Comparison of ENCODE assay signal across 28 cellular contexts in the genomic region with DNA sequence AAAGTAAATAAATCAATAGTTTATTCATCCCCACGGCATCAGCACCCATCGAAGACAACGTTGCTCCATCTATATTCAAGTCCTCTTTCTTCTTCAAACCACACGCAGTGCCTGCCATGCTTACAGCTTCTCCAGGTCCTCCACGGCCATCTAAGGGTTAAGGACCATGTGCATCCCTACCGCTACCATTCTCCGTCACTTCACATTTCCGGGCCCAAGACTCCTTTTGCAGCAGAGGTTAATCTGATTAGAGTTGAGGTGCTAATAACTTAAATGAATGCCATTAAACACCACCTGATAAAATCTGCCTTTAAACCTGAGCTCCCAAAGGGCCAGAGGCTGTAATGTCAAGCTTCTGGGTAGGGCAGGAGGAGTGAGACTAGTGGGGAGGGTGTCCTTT.
A peak's percentile ranks its signal among the peaks of the same experiment; 100 is the strongest.
DNase-seq lines count a peak whose midpoint lies in the region; ATAC-seq, FAIRE-seq and TF ChIP-seq lines count a peak whose summit lies in the region.
"Had no signal": no experiment of that assay in that cellular context is flagged by ENCODE, and none has a peak within 500 bp of the region (broad histone marks: within the 10 kb centered on the region; RNA-seq: fewer than 3 reads in every experiment).

No MANE protein-coding gene starts in this region.

- H3K4me3 ChIP-seq in HEK293 (ENCODE audit: low read depth, low read length) (no peak overlapping the region), endodermal cell (ENCODE audit: low read length) (no peak overlapping the region), neural progenitor cell (no peak overlapping the region), right lobe of liver (no peak overlapping the region)
- H3K4me3 ChIP-seq: BLaER1 treated with 17β-estradiol and CSF1 and Interleukin-3, amounts not matched to agents 10 nM and 100 nM; HAP-1; SJSA1 had no signal

- H3K36me3 Mint-ChIP-seq in endodermal cell (ENCODE audit: low read depth), result no peaks in the 10 kb centered on the region
- H3K36me3 Mint-ChIP-seq in neural progenitor cell, result no peaks in the 10 kb centered on the region
- H3K36me3 Mint-ChIP-seq: IgD-negative memory B cell had no signal

- intact Hi-C loops in right lobe of liver (cut with DNase I), result no loop called here

- H3K4me1 ChIP-seq in HEK293 (ENCODE audit: control insufficient read depth, insufficient read depth, low read length) (no peaks in the 10 kb centered on the region), endodermal cell (ENCODE audit: control insufficient read depth, insufficient read depth, low read length) (peaks cover 29% of the 10 kb centered on the region), neural progenitor cell (peaks cover 8% of the 10 kb centered on the region), right lobe of liver (no peaks in the 10 kb centered on the region)
- H3K4me1 ChIP-seq: HAP-1, SJSA1 had no signal

- H3K27me3 Mint-ChIP-seq in endodermal cell (ENCODE audit: insufficient read depth), result peaks cover 10% of the 10 kb centered on the region
- peaks cover 8% of the 10 kb centered on the region for H3K27me3 Mint-ChIP-seq in neural progenitor cell (ENCODE audit: insufficient read depth, low read depth)
- H3K27me3 Mint-ChIP-seq: CD4-positive, alpha-beta T cell had no signal

- no peak for TF ChIP-seq POLR2A in right lobe of liver (IDR thresholded peaks at IDR 0.05)

- no peak overlapping the region for H3K27ac Mint-ChIP-seq in endodermal cell
- no peak overlapping the region for H3K27ac Mint-ChIP-seq in neural progenitor cell
- H3K27ac Mint-ChIP-seq: CD4-positive, alpha-beta T cell had no signal

- 30% methylated on average over 8 of the region's 8 CpGs; no CpG with 5 or more reads in 1 of the 2 experiments for WGBS in endodermal cell (ENCODE audit: insufficient coverage in 1 of 2, insufficient read length in 1 of 2), 2 experiments
- 19% methylated on average over 8 of the region's 8 CpGs for WGBS in right lobe of liver (ENCODE audit: insufficient coverage, low coverage, low lambda C conversion rate, missing lambda C conversion rate)

- TF ChIP-seq CTCF in D721Med (IDR thresholded peaks at IDR 0.05; ENCODE audit: insufficient read depth, missing control alignments), result no peak
- no peak for TF ChIP-seq CTCF in HEK293 (tag by site-specific recombination; IDR thresholded peaks at IDR 0.05)
- no peak for TF ChIP-seq CTCF in endodermal cell (conservative IDR thresholded peaks at IDR 0.05)
- no peak for TF ChIP-seq CTCF in neural progenitor cell (IDR thresholded peaks at IDR 0.05)
- no peak for TF ChIP-seq CTCF in right lobe of liver (IDR thresholded peaks at IDR 0.05)

- POLR2A ChIA-PET in HEK293 (lab: Yijun Ruan, JAX), result no interaction called here

- H3K27ac ChIP-seq in HEK293 (ENCODE audit: extremely low read depth, low read depth, low read length), result no peak overlapping the region
- H3K27ac ChIP-seq in endodermal cell (ENCODE audit: low read depth, low read length), result no peak overlapping the region
- H3K27ac ChIP-seq in neural progenitor cell, result no peak overlapping the region
- H3K27ac ChIP-seq in right lobe of liver, result no peak overlapping the region
- H3K27ac ChIP-seq: BLaER1 treated with 17β-estradiol and CSF1 and Interleukin-3, amounts not matched to agents 10 nM and 100 nM; KMS-11; SJSA1 had no signal

- no peaks in the 10 kb centered on the region for H4K20me1 ChIP-seq in neural progenitor cell (ENCODE audit: low read depth)
- H4K20me1 ChIP-seq: BLaER1 treated with 17β-estradiol and CSF1 and Interleukin-3, amounts not matched to agents 10 nM and 100 nM had no signal

- peak overlapping the region; percentile 85 for H2AFZ ChIP-seq in neural progenitor cell (replicated peaks)

- no peaks in the 10 kb centered on the region for H3F3A ChIP-seq in neural progenitor cell (ENCODE audit: low read depth)

- peaks cover 74% of the 10 kb centered on the region for H3K4me1 Mint-ChIP-seq in endodermal cell
- peaks cover 6% of the 10 kb centered on the region for H3K4me1 Mint-ChIP-seq in neural progenitor cell

- H3K9me3 Mint-ChIP-seq in endodermal cell (peaks cover 3% of the 10 kb centered on the region), neural progenitor cell (no peaks in the 10 kb centered on the region)
- H3K9me3 Mint-ChIP-seq: CD4-positive, alpha-beta T cell; IgD-negative memory B cell had no signal

- DNase-seq in D721Med (ENCODE audit: insufficient read length, low spot score), result peak; percentile 32
- DNase-seq in endodermal cell, result peak; percentile 87
- DNase-seq in neural progenitor cell (ENCODE audit: low spot score), result no peak
- no peak for DNase-seq in HUDEP-2 (lab: John Stamatoyannopoulos, UW; ENCODE audit: unreplicated experiment in 76 of 76)
- no peak for DNase-seq in COLO668 (lab: John Stamatoyannopoulos, UW; ENCODE audit: unreplicated experiment)
- no peak for DNase-seq in right lobe of liver
- DNase-seq: AML-193; CD4-positive, alpha-beta T cell; COR-L47; DMS 273 treated with DMSO at 0.1 percent for 48 hours; DMS79; EL; NCI-H1048; NCI-H1417; NCI-H1694; NCI-H2029 treated with DMSO at 0.1 percent for 48 hours; NCI-H446 treated with DMSO at 0.1 percent for 48 hours; NCI-H526; Right ventricle myocardium superior; RPMI8226 had no signal

- no peak for ATAC-seq in right lobe of liver

- H3K36me3 ChIP-seq in HEK293 (ENCODE audit: control insufficient read depth in 2 of 2, insufficient read depth in 1 of 2, low read length in 2 of 2) (no peaks in the 10 kb centered on the region), endodermal cell (ENCODE audit: control insufficient read depth, insufficient read depth, low read length) (no peaks in the 10 kb centered on the region), neural progenitor cell (no peaks in the 10 kb centered on the region), right lobe of liver (no peaks in the 10 kb centered on the region)
- H3K36me3 ChIP-seq: BLaER1 treated with 17β-estradiol and CSF1 and Interleukin-3, amounts not matched to agents 10 nM and 100 nM; HAP-1; SJSA1 had no signal

- no peak overlapping the region for H3K4me2 ChIP-seq in neural progenitor cell
- H3K4me2 ChIP-seq: BLaER1 treated with 17β-estradiol and CSF1 and Interleukin-3, amounts not matched to agents 10 nM and 100 nM; KMS-11 had no signal

- no peaks in the 10 kb centered on the region for H3K79me2 ChIP-seq in neural progenitor cell (ENCODE audit: low read depth)

- H3K9ac ChIP-seq in endodermal cell (ENCODE audit: extremely low read depth, low read length, poor library complexity, severe bottlenecking) (no peak overlapping the region), neural progenitor cell (no peak overlapping the region)
- H3K9ac ChIP-seq: BLaER1 treated with 17β-estradiol and CSF1 and Interleukin-3, amounts not matched to agents 10 nM and 100 nM; KMS-11 had no signal

- CTCF ChIA-PET in HEK293 (lab: Yijun Ruan, JAX), result no interaction called here

- no peak overlapping the region for H3K4me3 Mint-ChIP-seq in endodermal cell
- H3K4me3 Mint-ChIP-seq in neural progenitor cell, result no peak overlapping the region
- H3K4me3 Mint-ChIP-seq: CD4-positive, alpha-beta T cell had no signal

- H3K9me3 ChIP-seq in HEK293 (ENCODE audit: control insufficient read depth, insufficient read depth, low read depth, low read length), result no peaks in the 10 kb centered on the region
- H3K9me3 ChIP-seq in endodermal cell (ENCODE audit: control insufficient read depth, low read length), result no peaks in the 10 kb centered on the region
- no peaks in the 10 kb centered on the region for H3K9me3 ChIP-seq in neural progenitor cell (ENCODE audit: low read depth)
- no peaks in the 10 kb centered on the region for H3K9me3 ChIP-seq in right lobe of liver
- H3K9me3 ChIP-seq: BLaER1 treated with 17β-estradiol and CSF1 and Interleukin-3, amounts not matched to agents 10 nM and 100 nM; HAP-1; SJSA1 had no signal

- H3K27me3 ChIP-seq in endodermal cell (ENCODE audit: control insufficient read depth, insufficient read depth, low read length, poor library complexity, severe bottlenecking), result no peaks in the 10 kb centered on the region
- no peaks in the 10 kb centered on the region for H3K27me3 ChIP-seq in neural progenitor cell
- H3K27me3 ChIP-seq in right lobe of liver, result no peaks in the 10 kb centered on the region

- FAIRE-seq in D721Med (lab: Jason Lieb, UNC), result no peak
- FAIRE-seq: A204.1, GM19239 had no signal

TF ChIP-seq in HEK293, 187 proteins besides CTCF, POLR2A, EP300 and RAD21:
- TF ChIP-seq, protein P1, sequence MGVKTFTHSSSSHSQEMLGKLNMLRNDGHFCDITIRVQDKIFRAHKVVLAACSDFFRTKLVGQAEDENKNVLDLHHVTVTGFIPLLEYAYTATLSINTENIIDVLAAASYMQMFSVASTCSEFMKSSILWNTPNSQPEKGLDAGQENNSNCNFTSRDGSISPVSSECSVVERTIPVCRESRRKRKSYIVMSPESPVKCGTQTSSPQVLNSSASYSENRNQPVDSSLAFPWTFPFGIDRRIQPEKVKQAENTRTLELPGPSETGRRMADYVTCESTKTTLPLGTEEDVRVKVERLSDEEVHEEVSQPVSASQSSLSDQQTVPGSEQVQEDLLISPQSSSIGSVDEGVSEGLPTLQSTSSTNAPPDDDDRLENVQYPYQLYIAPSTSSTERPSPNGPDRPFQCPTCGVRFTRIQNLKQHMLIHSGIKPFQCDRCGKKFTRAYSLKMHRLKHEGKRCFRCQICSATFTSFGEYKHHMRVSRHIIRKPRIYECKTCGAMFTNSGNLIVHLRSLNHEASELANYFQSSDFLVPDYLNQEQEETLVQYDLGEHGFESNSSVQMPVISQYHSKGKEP (tag by site-specific recombination; IDR thresholded peaks at IDR 0.05), result no peak
- no peak for TF ChIP-seq KLF16 (tag by site-specific recombination; IDR thresholded peaks at IDR 0.05)
- TF ChIP-seq ZNF837 (tag by site-specific recombination; IDR thresholded peaks at IDR 0.05), result no peak
- TF ChIP-seq ZNF354C (tag by site-specific recombination; IDR thresholded peaks at IDR 0.05; ENCODE audit: borderline replicate concordance, low read depth), result no peak
- TF ChIP-seq ZNF664 (tag by site-specific recombination; IDR thresholded peaks at IDR 0.05), result no peak
- TF ChIP-seq FEZF1 (tag by site-specific recombination; IDR thresholded peaks at IDR 0.05), result 0 out of 2 replicates have a peak, but pooled peaks have one; percentile 9
- TF ChIP-seq ZNF548 (tag by site-specific recombination; IDR thresholded peaks at IDR 0.05), result peak; percentile 49; the same call in 1 of the 2 replicates
- TF ChIP-seq ZNF747 (tag by site-specific recombination; IDR thresholded peaks at IDR 0.05), result no peak
- TF ChIP-seq GLIS1 (tag by site-specific recombination; IDR thresholded peaks at IDR 0.05), result no peak
- TF ChIP-seq ZNF777 (tag by site-specific recombination; IDR thresholded peaks at IDR 0.05; ENCODE audit: borderline replicate concordance), result no peak
- TF ChIP-seq ZNF558 (tag by site-specific recombination; IDR thresholded peaks at IDR 0.05), result no peak

Comparison
In these comparisons a context has a peak if more than half of its experiments do, and no peak if none do; other contexts are left out.
1. DNase-seq: peak in D721Med (single experiment) and endodermal cell (single experiment); none in neural progenitor cell (single experiment), HUDEP-2 (0 of 76), COLO668 (single experiment) and right lobe of liver (0 of 3).